ENCODE assay signal across 9 cellular contexts in the genomic region with DNA sequence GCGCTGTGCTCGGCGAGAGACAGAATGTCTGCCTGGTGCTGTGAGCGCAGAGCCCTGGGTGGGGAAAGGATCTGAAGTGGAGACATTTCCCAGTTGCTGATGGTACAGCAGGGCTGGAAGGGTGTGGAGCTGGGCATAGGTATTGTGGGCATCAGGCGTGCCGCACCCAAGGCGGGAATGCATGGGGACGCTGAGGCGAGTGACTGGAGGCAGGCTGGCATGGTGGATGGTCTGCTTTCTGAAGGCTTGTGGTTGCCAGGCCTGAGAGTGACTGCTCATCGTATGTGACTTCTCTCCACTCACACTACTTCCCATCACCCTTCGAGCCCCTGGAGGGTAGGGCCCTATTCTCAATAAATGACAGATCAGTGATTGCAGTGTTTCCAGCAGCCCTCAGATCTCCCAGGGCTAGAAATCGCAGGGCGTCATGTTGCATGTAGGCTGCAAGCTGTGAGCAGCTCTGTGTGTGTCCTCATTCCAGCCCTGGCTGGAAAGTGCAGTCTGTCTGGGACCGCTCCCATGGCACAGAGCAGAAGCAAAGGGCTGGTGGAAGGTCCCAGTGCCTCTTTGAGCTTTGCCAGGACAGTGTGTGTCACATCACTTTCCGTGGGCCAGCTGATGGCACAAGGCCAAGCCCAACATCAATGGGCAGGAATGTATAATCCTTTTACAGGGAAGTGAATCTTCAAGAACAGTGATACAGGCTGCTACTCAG.
DNase-seq lines count a peak whose midpoint lies in the region; ATAC-seq and TF ChIP-seq lines count a peak whose summit lies in the region.
"Had no signal": no experiment of that assay in that cellular context is flagged by ENCODE, and none has a peak within 500 bp of the region (broad histone marks: within the 10 kb centered on the region; RNA-seq: fewer than 3 reads in every experiment).

No MANE protein-coding gene starts in this region.

- peaks cover 50% of the 10 kb centered on the region for H3K36me3 Mint-ChIP-seq in stimulated activated effector memory CD8-positive, alpha-beta T cell treated with anti-CD3 and anti-CD28 coated beads, Interleukin-12 subunit alpha, Interleukin-12 subunit beta, amount 100 ng/mL, for 72 hours

- peak overlapping the region; percentile 15 for H3K4me2 ChIP-seq in HCT116 (ENCODE audit: low read length)

- DNase-seq in HCT116 (ENCODE audit: low read depth, low spot score): no peak
- peak; percentile 55 to 86 (median 81) for DNase-seq in adrenal gland
- DNase-seq in right cardiac atrium: peak; percentile 63 to 84 (median 82)
- DNase-seq in stimulated activated effector memory CD8-positive, alpha-beta T cell treated with anti-CD3 and anti-CD28 coated beads, Interleukin-12 subunit alpha, Interleukin-12 subunit beta, amount 100 ng/mL, for 72 hours (ENCODE audit: low spot score in 2 of 2): no peak
- DNase-seq in stimulated activated naive CD4-positive, alpha-beta T cell (lab: John Stamatoyannopoulos, UW): no peak
- DNase-seq in activated gamma-delta T cell (lab: John Stamatoyannopoulos, UW): no peak

- no peak overlapping the region for H2AFZ ChIP-seq in HCT116 (ENCODE audit: low read depth, low read length, poor library complexity, severe bottlenecking)

- H3K4me1 ChIP-seq in HCT116 (ENCODE audit: control insufficient read depth in 1 of 2, insufficient read depth in 2 of 2, low read length in 2 of 2) (peaks cover 19 to 27% of the 10 kb centered on the region in 2 experiments), adrenal gland (replicated peaks in 1 of 2) (peaks cover 20 to 31% of the 10 kb centered on the region in 2 donors), right cardiac atrium (ENCODE audit: control insufficient read depth, insufficient read depth, low read length) (peaks cover 7% of the 10 kb centered on the region)

- H3K9me3 ChIP-seq in HCT116 (ENCODE audit: control insufficient read depth in 1 of 2, insufficient read depth in 1 of 2, low read depth in 1 of 2, low read length in 2 of 2) (peaks cover 8% of the 10 kb centered on the region in 2 experiments; a peak in 2 of 4 replicates), adrenal gland (replicated peaks in 1 of 3) (no peaks in the 10 kb centered on the region), right cardiac atrium (ENCODE audit: control insufficient read depth, low read length) (no peaks in the 10 kb centered on the region)

- no TSS peak for BruUV-seq in HCT116 (replicated peaks; lab: Mats Ljungman, UMichigan)

- 73 to 78% (median 74%) methylated on average over 14 to 15 of the region's 15 CpGs for WGBS in adrenal gland, 4 donors
- 63% methylated on average over 15 of the region's 15 CpGs for WGBS in right cardiac atrium

- intact Hi-C loops in HCT116 (cut with micrococcal nuclease) (no loop called here), adrenal gland (cut with DNase I) (no loop called here), right cardiac atrium (cut with DNase I) (no loop called here)

- ATAC-seq in HCT116 (no peak), right cardiac atrium (peak; percentile 50 to 74), GM18511 (IDR thresholded peaks at IDR 0.05; ENCODE audit: unreplicated experiment) (no peak), GM21576 (IDR thresholded peaks at IDR 0.05; ENCODE audit: unreplicated experiment) (no peak)
- ATAC-seq in stimulated activated effector memory CD8-positive, alpha-beta T cell treated with anti-CD3 and anti-CD28 coated beads, Interleukin-12 subunit alpha, Interleukin-12 subunit beta, amount 100 ng/mL, for 72 hours: no peak
- ATAC-seq: GM12878 had no signal

- H3K4me3 ChIP-seq in HCT116 (replicated peaks in 1 of 2; ENCODE audit: low read depth in 1 of 2, low read length in 2 of 2) (no peak overlapping the region), adrenal gland (no peak overlapping the region), right cardiac atrium (ENCODE audit: low read length) (no peak overlapping the region)
- H3K4me3 ChIP-seq: GM12878 had no signal

- H3K9me3 Mint-ChIP-seq in stimulated activated effector memory CD8-positive, alpha-beta T cell treated with anti-CD3 and anti-CD28 coated beads, Interleukin-12 subunit alpha, Interleukin-12 subunit beta, amount 100 ng/mL, for 72 hours: peaks cover 8% of the 10 kb centered on the region

- CTCF ChIA-PET in HCT116 (lab: Charles Lee): no interaction called here

- no peak for TF ChIP-seq RAD21 in HCT116 (IDR thresholded peaks at IDR 0.05; ENCODE audit: low read depth)

- H3K4me3 Mint-ChIP-seq in stimulated activated effector memory CD8-positive, alpha-beta T cell treated with anti-CD3 and anti-CD28 coated beads, Interleukin-12 subunit alpha, Interleukin-12 subunit beta, amount 100 ng/mL, for 72 hours: no peak overlapping the region

- no peaks in the 10 kb centered on the region for H4K20me1 ChIP-seq in HCT116 (ENCODE audit: insufficient read depth)

- H3K79me2 ChIP-seq in HCT116 (ENCODE audit: insufficient read depth, low read length): peaks cover 9% of the 10 kb centered on the region

- H3K9me2 ChIP-seq in HCT116 (ENCODE audit: insufficient read depth): no peaks in the 10 kb centered on the region

- TF ChIP-seq POLR2A in HCT116 (IDR thresholded peaks at IDR 0.05; ENCODE audit: borderline replicate concordance, extremely low read depth, insufficient read depth, insufficient read length): no peak
- TF ChIP-seq POLR2A in adrenal gland (IDR thresholded peaks at IDR 0.05): no peak

- peaks cover 0 to 3% of the 10 kb centered on the region in 2 experiments; a peak in 2 of 4 replicates for H3K36me3 ChIP-seq in HCT116 (ENCODE audit: control insufficient read depth in 1 of 2, insufficient read depth in 2 of 2, low read length in 2 of 2)
- no peaks in the 10 kb centered on the region for H3K36me3 ChIP-seq in adrenal gland (replicated peaks in 1 of 2)

- H3K4me1 Mint-ChIP-seq in stimulated activated effector memory CD8-positive, alpha-beta T cell treated with anti-CD3 and anti-CD28 coated beads, Interleukin-12 subunit alpha, Interleukin-12 subunit beta, amount 100 ng/mL, for 72 hours: peaks cover 48% of the 10 kb centered on the region

- H3K27ac ChIP-seq in HCT116 (ENCODE audit: low read depth, low read length) (no peak overlapping the region), adrenal gland (peak overlapping the region in 3 of 5 donors; percentile 27 to 70 (median 35)), right cardiac atrium (ENCODE audit: low read length) (no peak overlapping the region)

- H3K27me3 ChIP-seq in HCT116 (ENCODE audit: insufficient read depth, low read length) (no peaks in the 10 kb centered on the region), adrenal gland (no peaks in the 10 kb centered on the region), right cardiac atrium (ENCODE audit: control insufficient read depth, insufficient read depth) (no peaks in the 10 kb centered on the region)

- TF ChIP-seq CTCF in HCT116 (IDR thresholded peaks at IDR 0.05 in 2 of 3, conservative IDR thresholded peaks at IDR 0.05 in 1 of 3; ENCODE audit: borderline replicate concordance in 1 of 3, insufficient read depth in 1 of 3, low read depth in 2 of 3, low read length in 2 of 3): no peak
- no peak for TF ChIP-seq CTCF in adrenal gland (IDR thresholded peaks at IDR 0.05)

- H3K27ac Mint-ChIP-seq in stimulated activated effector memory CD8-positive, alpha-beta T cell treated with anti-CD3 and anti-CD28 coated beads, Interleukin-12 subunit alpha, Interleukin-12 subunit beta, amount 100 ng/mL, for 72 hours: peak overlapping the region; percentile 75

- no peak overlapping the region for H3K9ac ChIP-seq in HCT116 (ENCODE audit: low read length)

- RAD21 ChIA-PET in HCT116 (lab: Charles Lee; ENCODE audit: low non-redundant PET in 1 of 2, low total read pairs in 2 of 2, uncharacterized antibody in 2 of 2, unreplicated experiment in 2 of 2): no interaction called here

- POLR2A ChIA-PET in HCT116 (lab: Charles Lee): no interaction called here

TF ChIP-seq in HCT116, 20 proteins besides CTCF, POLR2A, EP300 and RAD21:
- no peak for TF ChIP-seq ZFX (IDR thresholded peaks at IDR 0.05)
- no peak for TF ChIP-seq YY1 (IDR thresholded peaks at IDR 0.05; ENCODE audit: extremely low read depth, insufficient replicate concordance, low read depth, low read length)
- TF ChIP-seq, protein P1, sequence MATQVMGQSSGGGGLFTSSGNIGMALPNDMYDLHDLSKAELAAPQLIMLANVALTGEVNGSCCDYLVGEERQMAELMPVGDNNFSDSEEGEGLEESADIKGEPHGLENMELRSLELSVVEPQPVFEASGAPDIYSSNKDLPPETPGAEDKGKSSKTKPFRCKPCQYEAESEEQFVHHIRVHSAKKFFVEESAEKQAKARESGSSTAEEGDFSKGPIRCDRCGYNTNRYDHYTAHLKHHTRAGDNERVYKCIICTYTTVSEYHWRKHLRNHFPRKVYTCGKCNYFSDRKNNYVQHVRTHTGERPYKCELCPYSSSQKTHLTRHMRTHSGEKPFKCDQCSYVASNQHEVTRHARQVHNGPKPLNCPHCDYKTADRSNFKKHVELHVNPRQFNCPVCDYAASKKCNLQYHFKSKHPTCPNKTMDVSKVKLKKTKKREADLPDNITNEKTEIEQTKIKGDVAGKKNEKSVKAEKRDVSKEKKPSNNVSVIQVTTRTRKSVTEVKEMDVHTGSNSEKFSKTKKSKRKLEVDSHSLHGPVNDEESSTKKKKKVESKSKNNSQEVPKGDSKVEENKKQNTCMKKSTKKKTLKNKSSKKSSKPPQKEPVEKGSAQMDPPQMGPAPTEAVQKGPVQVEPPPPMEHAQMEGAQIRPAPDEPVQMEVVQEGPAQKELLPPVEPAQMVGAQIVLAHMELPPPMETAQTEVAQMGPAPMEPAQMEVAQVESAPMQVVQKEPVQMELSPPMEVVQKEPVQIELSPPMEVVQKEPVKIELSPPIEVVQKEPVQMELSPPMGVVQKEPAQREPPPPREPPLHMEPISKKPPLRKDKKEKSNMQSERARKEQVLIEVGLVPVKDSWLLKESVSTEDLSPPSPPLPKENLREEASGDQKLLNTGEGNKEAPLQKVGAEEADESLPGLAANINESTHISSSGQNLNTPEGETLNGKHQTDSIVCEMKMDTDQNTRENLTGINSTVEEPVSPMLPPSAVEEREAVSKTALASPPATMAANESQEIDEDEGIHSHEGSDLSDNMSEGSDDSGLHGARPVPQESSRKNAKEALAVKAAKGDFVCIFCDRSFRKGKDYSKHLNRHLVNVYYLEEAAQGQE (IDR thresholded peaks at IDR 0.05; ENCODE audit: low read depth): no peak
- TF ChIP-seq JUND (IDR thresholded peaks at IDR 0.05): no peak
- no peak for TF ChIP-seq SP1 (IDR thresholded peaks at IDR 0.05; ENCODE audit: low read depth)

Comparison
In these comparisons a context has a peak if more than half of its experiments do, and no peak if none do; other contexts are left out.
1. ATAC-seq: peak in right cardiac atrium (2 of 2); none in HCT116 (single experiment), stimulated activated effector memory CD8-positive, alpha-beta T cell treated with anti-CD3 and anti-CD28 coated beads, Interleukin-12 subunit alpha, Interleukin-12 subunit beta, amount 100 ng/mL, for 72 hours (single experiment), GM18511 (single experiment) and GM21576 (single experiment).
2. DNase-seq: peak in adrenal gland (7 of 7) and right cardiac atrium (3 of 3); none in HCT116 (single experiment), stimulated activated effector memory CD8-positive, alpha-beta T cell treated with anti-CD3 and anti-CD28 coated beads, Interleukin-12 subunit alpha, Interleukin-12 subunit beta, amount 100 ng/mL, for 72 hours (0 of 2), stimulated activated naive CD4-positive, alpha-beta T cell (0 of 6) and activated gamma-delta T cell (single experiment).
3. H3K27ac ChIP-seq: peak in adrenal gland (3 of 5); none in HCT116 (single experiment) and right cardiac atrium (single experiment).